ENCODE assay signal across 9 cellular contexts in genomic region chr4:66688674-66689073, GRCh38.
A peak's percentile ranks its signal among the peaks of the same experiment; 100 is the strongest.
DNase-seq lines count a peak whose midpoint lies in the region; ATAC-seq, FAIRE-seq and TF ChIP-seq lines count a peak whose summit lies in the region.
"Had no signal": no experiment of that assay in that cellular context is flagged by ENCODE, and none has a peak within 500 bp of the region (broad histone marks: within the 10 kb centered on the region; RNA-seq: fewer than 3 reads in every experiment).

No MANE protein-coding gene starts in this region.

- no peaks in the 10 kb centered on the region for H3K27me3 Mint-ChIP-seq in nephron progenitor cell (ENCODE audit: low read depth, poor library complexity)

- peak; percentile 1 for DNase-seq in SIG-M5 treated with dmso at 0.1 percent for 504 hours (lab: John Stamatoyannopoulos, UW; ENCODE audit: unreplicated experiment)
- no peak for DNase-seq in SIG-M5 (lab: John Stamatoyannopoulos, UW)
- peak; percentile 27 for DNase-seq in NCI-H345 treated with DMSO at 0.1 percent for 48 hours (lab: John Stamatoyannopoulos, UW; ENCODE audit: unreplicated experiment)
- DNase-seq in bronchial epithelial cell (ENCODE audit: low read depth): peak; percentile 46
- peak; percentile 31 for DNase-seq in stromal cell of bone marrow (ENCODE audit: low read depth)
- no peak for DNase-seq in nephron progenitor cell

- FAIRE-seq in bronchial epithelial cell (lab: Jason Lieb, UNC): no peak

- H3K4me1 Mint-ChIP-seq in nephron progenitor cell: no peaks in the 10 kb centered on the region

- no peaks in the 10 kb centered on the region for H3K27me3 ChIP-seq in bronchial epithelial cell (ENCODE audit: control insufficient read depth, insufficient read depth, low read length)

- no peaks in the 10 kb centered on the region for H3K36me3 Mint-ChIP-seq in nephron progenitor cell (ENCODE audit: low read depth)

- no peak for TF ChIP-seq CTCF in bronchial epithelial cell (IDR thresholded peaks at IDR 0.05; ENCODE audit: insufficient read depth, low read length, severe bottlenecking)
- TF ChIP-seq CTCF in nephron progenitor cell (IDR thresholded peaks at IDR 0.05): no peak

- no peak for ATAC-seq in GM18870 (IDR thresholded peaks at IDR 0.05; ENCODE audit: unreplicated experiment)
- no peak for ATAC-seq in GM21529 (IDR thresholded peaks at IDR 0.05; ENCODE audit: unreplicated experiment)
- ATAC-seq: activated CD4-positive, CD25-positive, alpha-beta regulatory T cell treated with anti-CD3 and anti-CD28 coated beads, Interleukin-2, amount 50 U/mL, for 24 hours had no signal

- no peak overlapping the region for H3K4me3 ChIP-seq in bronchial epithelial cell (ENCODE audit: low read depth, low read length)

- no peak overlapping the region for H3K4me3 Mint-ChIP-seq in nephron progenitor cell

- H3K36me3 ChIP-seq in bronchial epithelial cell (ENCODE audit: control insufficient read depth, insufficient read depth, low read length): no peaks in the 10 kb centered on the region

- no peak overlapping the region for H3K27ac Mint-ChIP-seq in nephron progenitor cell

- no peaks in the 10 kb centered on the region for H3K9me3 Mint-ChIP-seq in nephron progenitor cell

Comparison
In these comparisons a context has a peak if more than half of its experiments do, and no peak if none do; other contexts are left out.
1. DNase-seq: peak in SIG-M5 treated with dmso at 0.1 percent for 504 hours (single experiment), NCI-H345 treated with DMSO at 0.1 percent for 48 hours (single experiment), bronchial epithelial cell (single experiment) and stromal cell of bone marrow (single experiment); none in SIG-M5 (single experiment) and nephron progenitor cell (single experiment).